Comparison of ENCODE assay signal across 12 cellular contexts in genomic region chr4:176845636-176846035, GRCh38. TPM values are rescaled to one million over a fixed set of nuclear protein-coding genes. Genes with fewer than 3 reads are reported as not detected.
"Had no signal": no experiment of that assay in that cellular context is flagged by ENCODE, and none has a peak within 500 bp of the region (broad histone marks: within the 10 kb centered on the region; RNA-seq: fewer than 3 reads in every experiment).

No MANE protein-coding gene starts in this region.

- H3K4me1 ChIP-seq: adrenal gland, thyroid gland had no signal

- H3K4me3 ChIP-seq: adrenal gland, lung, thyroid gland had no signal

- DNase-seq: activated CD4-positive, alpha-beta T cell treated with anti-CD3 and anti-CD28 coated beads, Interleukin-2, amount 10 ng/mL, durations not matched to agents 24 days and 14 days; activated naive CD4-positive, alpha-beta T cell treated with anti-CD3 and anti-CD28 coated beads, Interleukin-2, amount 10 ng/mL, durations not matched to agents 7 days and 5 days; adrenal gland; endodermal cell; hippocampal formation; natural killer cell; right cardiac atrium; T-cell; T1000; thyroid gland had no signal

- H3K27ac ChIP-seq: adrenal gland, thyroid gland had no signal

- H3K9me3 ChIP-seq: adrenal gland, thyroid gland had no signal

- H3K36me3 ChIP-seq: adrenal gland, thyroid gland had no signal

- H3K27me3 ChIP-seq: adrenal gland, thyroid gland had no signal

- FAIRE-seq: urothelium cell line had no signal

RNA-seq across cellular contexts. Expression of gene VEGFC, which starts 52.9 kb away (rescaled TPM):
- total RNA-seq: activated CD4-positive, alpha-beta T cell treated with anti-CD3 and anti-CD28 coated beads, Interleukin-2, amount 10 ng/mL, durations not matched to agents 24 days and 14 days; natural killer cell had no signal
